Comparison of ENCODE assay signal across 18 cellular contexts in the genomic region with DNA sequence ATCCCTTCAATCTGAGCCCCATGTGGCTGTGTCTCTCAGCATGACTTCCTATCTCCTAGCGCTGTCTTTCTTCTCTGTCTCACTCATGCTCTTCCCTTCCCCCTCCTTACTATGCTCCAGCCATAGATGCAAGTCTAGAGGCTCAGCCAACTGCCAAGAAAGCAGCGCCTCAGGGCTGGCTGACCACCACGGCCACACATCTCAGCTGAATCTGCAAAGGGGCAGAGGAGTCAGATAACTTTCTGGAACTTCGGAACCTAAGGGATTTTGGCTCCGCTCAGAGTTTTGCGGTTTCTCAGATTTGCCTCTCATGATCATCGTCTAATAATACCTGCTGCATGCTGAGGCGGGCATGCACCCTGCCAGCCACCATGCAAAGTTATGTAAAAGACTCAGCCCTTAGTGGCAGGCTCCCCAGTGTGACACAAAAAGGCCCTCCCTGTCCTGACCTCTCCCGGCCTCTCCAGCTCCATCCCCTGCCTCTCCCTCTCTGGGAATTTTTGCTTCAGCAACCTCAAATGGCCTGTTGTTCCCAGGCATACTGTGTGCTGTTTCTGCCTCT. TPM values are rescaled to one million over a fixed set of nuclear protein-coding genes. Genes with fewer than 3 reads are reported as not detected.
A peak's percentile ranks its signal among the peaks of the same experiment; 100 is the strongest.
DNase-seq lines count a peak whose midpoint lies in the region; ATAC-seq and TF ChIP-seq lines count a peak whose summit lies in the region.
"Had no signal": no experiment of that assay in that cellular context is flagged by ENCODE, and none has a peak within 500 bp of the region (broad histone marks: within the 10 kb centered on the region; RNA-seq: fewer than 3 reads in every experiment).

No MANE protein-coding gene starts in this region.

- H3K36me3 Mint-ChIP-seq in GM23338 (ENCODE audit: low read depth) = peaks cover 12% of the 10 kb centered on the region

- H3K79me1 ChIP-seq in neuronal stem cell (ENCODE audit: low read depth, low read length) = no peaks in the 10 kb centered on the region

- DNase-seq in GM23338 (ENCODE audit: low spot score) (peak; percentile 49), RPMI7951 (ENCODE audit: low read depth) (peak; percentile 82), heart right ventricle (peak in 1 of 2 donors; percentile 32), neuronal stem cell (ENCODE audit: low spot score) (no peak), amygdala (lab: John Stamatoyannopoulos, UW) (no peak), NCI-H748 treated with DMSO at 0.1 percent for 48 hours (lab: John Stamatoyannopoulos, UW) (no peak), OCI-LY7 (ENCODE audit: low spot score) (no peak)
- no peak for DNase-seq in stimulated activated naive CD8-positive, alpha-beta T cell treated with anti-CD3 and anti-CD28 coated beads, Interleukin-15, amount 100 ng/mL, for 72 hours
- DNase-seq: activated CD4-positive, alpha-beta T cell treated with anti-CD3 and anti-CD28 coated beads for 48 hours; activated naive CD8-positive, alpha-beta T cell treated with anti-CD3 and anti-CD28 coated beads for 36 hours; activated T-cell treated with anti-CD3 and anti-CD28 coated beads, Interleukin-2, amount 50 U/mL, for 24 hours; esophagus squamous epithelium; HFFc6; ovary; SHP77; stimulated activated CD4-positive, alpha-beta T cell treated with anti-CD3 and anti-CD28 coated beads, Interleukin-12 subunit alpha, Interleukin-12 subunit beta, amount 100 ng/mL, for 4 hours; T1000 had no signal

- H3K36me3 ChIP-seq in GM23338 (ENCODE audit: insufficient read depth) (no peaks in the 10 kb centered on the region), heart right ventricle (no peaks in the 10 kb centered on the region), neuronal stem cell (replicated peaks in 1 of 2; ENCODE audit: control insufficient read depth in 2 of 2, insufficient read depth in 2 of 2, low read length in 2 of 2) (no peaks in the 10 kb centered on the region), OCI-LY7 (ENCODE audit: insufficient read depth, low read length) (no peaks in the 10 kb centered on the region)
- H3K36me3 ChIP-seq: esophagus squamous epithelium, ovary had no signal

- H3K14ac ChIP-seq in neuronal stem cell (ENCODE audit: low read length) = no peak overlapping the region

- H4K20me1 ChIP-seq in GM23338 (replicated peaks; ENCODE audit: insufficient read depth) (no peaks in the 10 kb centered on the region), OCI-LY7 (ENCODE audit: insufficient read depth, low read length) (no peaks in the 10 kb centered on the region)

- BruUV-seq in OCI-LY7 (replicated peaks; lab: Mats Ljungman, UMichigan) = no TSS peak

- H3K18ac ChIP-seq in neuronal stem cell (ENCODE audit: low read length) = peak overlapping the region; percentile 27

- no peak overlapping the region for H2BK120ac ChIP-seq in neuronal stem cell (ENCODE audit: low read depth, low read length)

- H3K27me3 ChIP-seq in GM23338 (ENCODE audit: insufficient read depth) (no peaks in the 10 kb centered on the region), heart right ventricle (peaks cover 0 to 8% (median 0%) of the 10 kb centered on the region in 7 donors), neuronal stem cell (ENCODE audit: control insufficient read depth in 3 of 3, insufficient read depth in 3 of 3, low read depth in 1 of 3, low read length in 3 of 3) (no peaks in the 10 kb centered on the region)
- H3K27me3 ChIP-seq: ovary had no signal

- 46 to 57% methylated on average over 9 of the region's 9 CpGs for WGBS in heart right ventricle, 2 donors
- no CpG with 5 or more reads among the region's 9 CpGs for WGBS in neuronal stem cell (ENCODE audit: extremely low coverage in 2 of 2, insufficient read length in 2 of 2, insufficient replicate concordance in 1 of 2), 2 donors

- peak overlapping the region; percentile 58 for H3K4me2 ChIP-seq in GM23338
- H3K4me2 ChIP-seq in neuronal stem cell (ENCODE audit: insufficient read depth, low read length, poor library complexity, severe bottlenecking) = no peak overlapping the region
- H3K4me2 ChIP-seq in OCI-LY7 (ENCODE audit: low read length) = no peak overlapping the region

- no peak overlapping the region for H3K23ac ChIP-seq in neuronal stem cell (ENCODE audit: low read depth, low read length, poor library complexity)

- H3K4me1 ChIP-seq in GM23338 (ENCODE audit: insufficient read depth) = peaks cover 32% of the 10 kb centered on the region
- H3K4me1 ChIP-seq in heart right ventricle = peaks cover 0 to 15% (median 6%) of the 10 kb centered on the region in 9 donors
- peaks cover 12 to 16% of the 10 kb centered on the region in 2 donors for H3K4me1 ChIP-seq in neuronal stem cell (ENCODE audit: control insufficient read depth in 2 of 2, insufficient read depth in 1 of 2, low read depth in 1 of 2, low read length in 2 of 2)
- H3K4me1 ChIP-seq in OCI-LY7 (ENCODE audit: insufficient read depth, low read length, poor library complexity, severe bottlenecking) = no peaks in the 10 kb centered on the region
- H3K4me1 ChIP-seq: esophagus squamous epithelium had no signal

- H2BK12ac ChIP-seq in neuronal stem cell (ENCODE audit: low read length) = no peak overlapping the region

- no peak overlapping the region for H2BK5ac ChIP-seq in neuronal stem cell (ENCODE audit: low read length)

- H3K4me3 Mint-ChIP-seq in GM23338 = peak overlapping the region; percentile 36
- H3K4me3 Mint-ChIP-seq in stimulated activated naive CD8-positive, alpha-beta T cell treated with anti-CD3 and anti-CD28 coated beads, Interleukin-15, amount 100 ng/mL, for 72 hours = no peak overlapping the region
- H3K4me3 Mint-ChIP-seq: activated naive CD8-positive, alpha-beta T cell treated with anti-CD3 and anti-CD28 coated beads for 36 hours; activated T-cell treated with anti-CD3 and anti-CD28 coated beads, Interleukin-2, amount 50 U/mL, for 24 hours; HFFc6; memory B cell had no signal

- H3K4ac ChIP-seq in neuronal stem cell (ENCODE audit: low read length) = no peak overlapping the region

- peaks cover 42% of the 10 kb centered on the region for H3K4me1 Mint-ChIP-seq in GM23338
- peaks cover 29% of the 10 kb centered on the region for H3K4me1 Mint-ChIP-seq in stimulated activated naive CD8-positive, alpha-beta T cell treated with anti-CD3 and anti-CD28 coated beads, Interleukin-15, amount 100 ng/mL, for 72 hours
- H3K4me1 Mint-ChIP-seq: memory B cell had no signal

- intact Hi-C loops in heart right ventricle (cut with DNase I) = no loop called here
- intact Hi-C loops in OCI-LY7 (cut with micrococcal nuclease; ENCODE audit: unreplicated experiment) = no loop called here

- H3K9me2 ChIP-seq in GM23338 (ENCODE audit: insufficient read depth) (0 out of 2 replicates have a peak, but pooled peaks cover 3% of the 10 kb centered on the region), OCI-LY7 (ENCODE audit: insufficient read depth, low read length) (no peaks in the 10 kb centered on the region)

- H3F3A ChIP-seq in GM23338 (replicated peaks; ENCODE audit: low read depth) = 0 out of 2 replicates have a peak, but pooled peaks cover 4% of the 10 kb centered on the region

- H4K91ac ChIP-seq in neuronal stem cell (ENCODE audit: low read depth, low read length, poor library complexity) = no peak overlapping the region

- H3K27ac ChIP-seq in GM23338 (ENCODE audit: low read depth) (0 out of 2 replicates have a peak overlapping the region, but pooled peaks have one; percentile 70), heart right ventricle (peak overlapping the region in 1 of 10 donors; percentile 46), neuronal stem cell (replicated peaks; ENCODE audit: low read length) (peak overlapping the region; percentile 72), OCI-LY7 (ENCODE audit: low read depth, low read length, poor library complexity, severe bottlenecking) (no peak overlapping the region)
- H3K27ac ChIP-seq: esophagus squamous epithelium, ovary had no signal

- H3K79me2 ChIP-seq in GM23338 (replicated peaks; ENCODE audit: insufficient read depth) (no peaks in the 10 kb centered on the region), OCI-LY7 (ENCODE audit: insufficient read depth, low read depth, low read length) (no peaks in the 10 kb centered on the region)

- peak overlapping the region; percentile 21; the same call in 1 of the 2 replicates for H3K4me3 ChIP-seq in GM23338
- H3K4me3 ChIP-seq in heart right ventricle = no peak overlapping the region
- no peak overlapping the region for H3K4me3 ChIP-seq in neuronal stem cell (ENCODE audit: low read length in 2 of 2)
- H3K4me3 ChIP-seq in OCI-LY7 (ENCODE audit: low read depth, low read length, poor library complexity, severe bottlenecking) = no peak overlapping the region
- H3K4me3 ChIP-seq: esophagus squamous epithelium, ovary had no signal

- H3K27me3 Mint-ChIP-seq in GM23338 (ENCODE audit: insufficient read depth, low read depth, poor library complexity) = peaks cover 5% of the 10 kb centered on the region
- peaks cover 37% of the 10 kb centered on the region for H3K27me3 Mint-ChIP-seq in stimulated activated naive CD8-positive, alpha-beta T cell treated with anti-CD3 and anti-CD28 coated beads, Interleukin-15, amount 100 ng/mL, for 72 hours

- POLR2A ChIA-PET in OCI-LY7 (lab: Charles Lee) = no interaction called here

- H3K9me3 Mint-ChIP-seq in GM23338 = peaks cover 15% of the 10 kb centered on the region
- peaks cover 6 to 11% of the 10 kb centered on the region in 2 donors for H3K9me3 Mint-ChIP-seq in stimulated activated naive CD8-positive, alpha-beta T cell treated with anti-CD3 and anti-CD28 coated beads, Interleukin-15, amount 100 ng/mL, for 72 hours
- H3K9me3 Mint-ChIP-seq: activated T-cell treated with anti-CD3 and anti-CD28 coated beads, Interleukin-2, amount 50 U/mL, for 24 hours; HFFc6 had no signal

- peak overlapping the region; percentile 11 for H2BK15ac ChIP-seq in neuronal stem cell (ENCODE audit: low read length)

- H4K8ac ChIP-seq in neuronal stem cell (ENCODE audit: low read depth, low read length) = no peak overlapping the region

- CTCF ChIA-PET in OCI-LY7 (lab: Charles Lee; ENCODE audit: unreplicated experiment) = no interaction called here

- no peak overlapping the region for H3K9ac ChIP-seq in neuronal stem cell (ENCODE audit: low read depth, low read length, poor library complexity)

- H3K9me3 ChIP-seq in heart right ventricle = peaks cover 0 to 14% (median 0%) of the 10 kb centered on the region in 11 donors
- peaks cover 0 to 3% of the 10 kb centered on the region in 2 donors for H3K9me3 ChIP-seq in neuronal stem cell (replicated peaks in 1 of 2; ENCODE audit: control insufficient read depth in 2 of 2, insufficient read depth in 1 of 2, low read depth in 1 of 2, low read length in 2 of 2)
- no peaks in the 10 kb centered on the region for H3K9me3 ChIP-seq in OCI-LY7 (ENCODE audit: low read length)
- H3K9me3 ChIP-seq: esophagus squamous epithelium, ovary had no signal

- peak overlapping the region; percentile 89 for H2AFZ ChIP-seq in GM23338
- peak overlapping the region; percentile 79 for H2AFZ ChIP-seq in neuronal stem cell (ENCODE audit: low read length)
- no peak overlapping the region for H2AFZ ChIP-seq in OCI-LY7 (ENCODE audit: low read length)

- ATAC-seq in GM23338 (peak; percentile 89), heart right ventricle (peak in 7 of 8 donors; percentile 68 to 92 (median 83))
- ATAC-seq in stimulated activated naive CD8-positive, alpha-beta T cell treated with anti-CD3 and anti-CD28 coated beads, Interleukin-15, amount 100 ng/mL, for 72 hours = no peak

- TF ChIP-seq CTCF in GM23338 (conservative IDR thresholded peaks at IDR 0.05; ENCODE audit: low read depth in 2 of 2) (no peak), heart right ventricle (IDR thresholded peaks at IDR 0.05) (no peak), OCI-LY7 (conservative IDR thresholded peaks at IDR 0.05; ENCODE audit: low read length) (no peak)

- no peak overlapping the region for H2AK5ac ChIP-seq in neuronal stem cell (ENCODE audit: low read depth, low read length)

- H3K27ac Mint-ChIP-seq in GM23338 = peak overlapping the region; percentile 9
- H3K27ac Mint-ChIP-seq in stimulated activated naive CD8-positive, alpha-beta T cell treated with anti-CD3 and anti-CD28 coated beads, Interleukin-15, amount 100 ng/mL, for 72 hours = no peak overlapping the region
- H3K27ac Mint-ChIP-seq: activated naive CD8-positive, alpha-beta T cell treated with anti-CD3 and anti-CD28 coated beads for 36 hours; activated T-cell treated with anti-CD3 and anti-CD28 coated beads, Interleukin-2, amount 50 U/mL, for 24 hours; HFFc6; memory B cell had no signal

RNA-seq across cellular contexts. Expression of a gene that starts 5.0 kb away (rescaled TPM):
- total RNA-seq in GM23338 (2014; rRNA removed; shearing (Covaris generic)) = not detected in 2 replicates
- not detected in 2 replicates for polyA plus RNA-seq in GM23338 (2016; fragmentation: Nextera tagmentation; extraction: Ambion mirVana)
- total RNA-seq in RPMI7951 (2014; rRNA removed; shearing (Covaris generic)) = not detected in 2 replicates
- not detected for total RNA-seq in heart right ventricle
- polyA plus RNA-seq in heart right ventricle = not detected
- not detected for polyA plus RNA-seq in neuronal stem cell (2013, experiment 1 of 2)
- polyA plus RNA-seq in neuronal stem cell (2013, experiment 2 of 2) = not detected
- not detected in 2 replicates for total RNA-seq in OCI-LY7 (2014; rRNA removed; shearing (Covaris generic))
- not detected in 2 replicates for total RNA-seq in OCI-LY7 (2022)
- total RNA-seq: activated naive CD8-positive, alpha-beta T cell treated with anti-CD3 and anti-CD28 coated beads for 36 hours; esophagus squamous epithelium; HFFc6; ovary had no signal
- polyA plus RNA-seq: ovary had no signal

Comparison
In these comparisons a context has a peak if more than half of its experiments do, and no peak if none do; other contexts are left out.
1. DNase-seq: peak in GM23338 (single experiment) and RPMI7951 (single experiment); none in neuronal stem cell (single experiment), amygdala (0 of 56), NCI-H748 treated with DMSO at 0.1 percent for 48 hours (single experiment), OCI-LY7 (single experiment) and stimulated activated naive CD8-positive, alpha-beta T cell treated with anti-CD3 and anti-CD28 coated beads, Interleukin-15, amount 100 ng/mL, for 72 hours (0 of 2).